Comparison of ENCODE assay signal across 11 cellular contexts in the genomic region with DNA sequence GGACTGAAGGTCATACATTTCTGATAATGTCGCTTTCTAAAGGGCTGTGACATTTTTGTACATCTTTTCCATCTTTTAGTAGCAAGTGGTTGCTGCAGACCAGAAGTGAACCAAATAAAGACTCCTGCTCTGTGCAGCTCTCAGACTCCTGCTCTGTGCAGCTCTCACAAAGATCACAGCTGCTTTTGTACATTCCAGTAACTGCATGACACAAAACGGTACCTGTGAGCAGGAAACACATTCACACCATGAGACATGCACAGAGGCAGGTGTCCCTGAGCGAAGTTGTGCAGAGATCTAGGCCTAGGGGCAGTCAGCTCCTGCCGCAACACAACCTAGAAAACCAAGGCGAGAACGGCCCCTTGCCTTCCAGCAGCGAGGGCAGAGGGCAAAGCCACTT.
DNase-seq lines count a peak whose midpoint lies in the region; ATAC-seq and TF ChIP-seq lines count a peak whose summit lies in the region.
"Had no signal": no experiment of that assay in that cellular context is flagged by ENCODE, and none has a peak within 500 bp of the region (broad histone marks: within the 10 kb centered on the region; RNA-seq: fewer than 3 reads in every experiment).

No MANE protein-coding gene starts in this region.

- H3K27ac Mint-ChIP-seq in endodermal cell = peak overlapping the region; percentile 35
- H3K27ac Mint-ChIP-seq: activated T-helper 2 cell treated with anti-CD3 and anti-CD28 coated beads, Interferon-gamma antibody, Interleukin-2, Interleukin-4, amounts not matched to agents 10 μg/mL and 5 μg/mL and 100 μg/mL, durations not matched to agents 14 hours and 24 hours and 36 hours had no signal

- TF ChIP-seq EP300 in suprapubic skin (IDR thresholded peaks at IDR 0.05) = no peak

- ATAC-seq in GM19395 (IDR thresholded peaks at IDR 0.05; ENCODE audit: unreplicated experiment) (peak; percentile 58), HG03439 (IDR thresholded peaks at IDR 0.05; ENCODE audit: unreplicated experiment) (peak; percentile 37)
- no peak for ATAC-seq in stimulated activated naive CD8-positive, alpha-beta T cell treated with anti-CD3 and anti-CD28 coated beads, Interleukin-15, Interleukin-2, amounts not matched to agents 100 U/mL and 50 U/mL, for 24 hours

- no peaks in the 10 kb centered on the region for H3K27me3 Mint-ChIP-seq in endodermal cell (ENCODE audit: insufficient read depth)

- TF ChIP-seq CTCF in GM06990 (IDR thresholded peaks at IDR 0.05; ENCODE audit: insufficient read depth, low read length, poor library complexity, severe bottlenecking) (no peak), endodermal cell (conservative IDR thresholded peaks at IDR 0.05) (no peak), suprapubic skin (IDR thresholded peaks at IDR 0.05) (no peak)

- H3K27me3 ChIP-seq in GM06990 (replicated peaks; ENCODE audit: control insufficient read depth, insufficient read depth, low read length) = no peaks in the 10 kb centered on the region
- H3K27me3 ChIP-seq in endodermal cell (ENCODE audit: control insufficient read depth, insufficient read depth, low read length, poor library complexity, severe bottlenecking) = no peaks in the 10 kb centered on the region
- no peaks in the 10 kb centered on the region for H3K27me3 ChIP-seq in suprapubic skin

- no peak overlapping the region for H3K9ac ChIP-seq in endodermal cell (ENCODE audit: extremely low read depth, low read length, poor library complexity, severe bottlenecking)

- H3K36me3 ChIP-seq in GM06990 (ENCODE audit: control insufficient read depth, insufficient read depth, low read length) (peaks cover 11% of the 10 kb centered on the region), endodermal cell (ENCODE audit: control insufficient read depth, insufficient read depth, low read length) (peaks cover 29% of the 10 kb centered on the region), suprapubic skin (peaks cover 58% of the 10 kb centered on the region)

- H3K9me3 ChIP-seq in endodermal cell (ENCODE audit: control insufficient read depth, low read length) = no peaks in the 10 kb centered on the region
- H3K9me3 ChIP-seq in suprapubic skin = no peaks in the 10 kb centered on the region

- WGBS in endodermal cell (ENCODE audit: insufficient coverage in 1 of 2, insufficient read length in 1 of 2), 2 experiments = 93 to 100% methylated on average over 7 of the region's 7 CpGs
- WGBS in suprapubic skin = 87% methylated on average over 2 of the region's 7 CpGs

- H3K4me1 Mint-ChIP-seq in endodermal cell = no peaks in the 10 kb centered on the region

- no peak overlapping the region for H3K4me3 Mint-ChIP-seq in endodermal cell

- no peaks in the 10 kb centered on the region for H3K9me3 Mint-ChIP-seq in endodermal cell
- H3K9me3 Mint-ChIP-seq: activated T-helper 2 cell treated with anti-CD3 and anti-CD28 coated beads, Interferon-gamma antibody, Interleukin-2, Interleukin-4, amounts not matched to agents 10 μg/mL and 5 μg/mL and 100 μg/mL, durations not matched to agents 14 hours and 24 hours and 36 hours had no signal

- H3K36me3 Mint-ChIP-seq in endodermal cell (ENCODE audit: low read depth) = peaks cover 42% of the 10 kb centered on the region

- H3K4me3 ChIP-seq in GM06990 (replicated peaks; ENCODE audit: low read depth, low read length) (no peak overlapping the region), endodermal cell (ENCODE audit: low read length) (no peak overlapping the region), suprapubic skin (no peak overlapping the region)

- DNase-seq in GM06990 (ENCODE audit: extremely low read depth, insufficient read length) (peak; percentile 74), endodermal cell (no peak), suprapubic skin (ENCODE audit: low spot score in 2 of 2) (no peak), cerebellum (ENCODE audit: low spot score) (no peak)
- no peak for DNase-seq in central memory CD4-positive, alpha-beta T cell
- no peak for DNase-seq in stimulated activated naive CD8-positive, alpha-beta T cell treated with anti-CD3 and anti-CD28 coated beads, Interleukin-15, Interleukin-2, amounts not matched to agents 100 U/mL and 50 U/mL, for 24 hours
- DNase-seq: KBM-7, NCI-H2081 had no signal

- no peak overlapping the region for H3K27ac ChIP-seq in endodermal cell (ENCODE audit: low read depth, low read length)
- H3K27ac ChIP-seq in suprapubic skin = no peak overlapping the region

- H3K4me1 ChIP-seq in endodermal cell (ENCODE audit: control insufficient read depth, insufficient read depth, low read length) (no peaks in the 10 kb centered on the region), suprapubic skin (no peaks in the 10 kb centered on the region)

- no peak for TF ChIP-seq POLR2A in suprapubic skin (IDR thresholded peaks at IDR 0.05)
